In genomic region chr12:52258335-52258901, GRCh38 we compare ENCODE assay signal across 15 cellular contexts. TPM values are rescaled to one million over a fixed set of nuclear protein-coding genes. Genes with fewer than 3 reads are reported as not detected.
DNase-seq lines count a peak whose midpoint lies in the region; ATAC-seq and TF ChIP-seq lines count a peak whose summit lies in the region.
"Had no signal": no experiment of that assay in that cellular context is flagged by ENCODE, and none has a peak within 500 bp of the region (broad histone marks: within the 10 kb centered on the region; RNA-seq: fewer than 3 reads in every experiment).

No MANE protein-coding gene starts in this region.

- no peaks in the 10 kb centered on the region for H3K79me1 ChIP-seq in mesenchymal stem cell (replicated peaks; ENCODE audit: low read length, poor library complexity, severe bottlenecking)

- H3K4ac ChIP-seq in mesenchymal stem cell (ENCODE audit: low read depth in 1 of 2, low read length in 2 of 2) = no peak overlapping the region

- H2BK5ac ChIP-seq in mesenchymal stem cell (ENCODE audit: low read depth, low read length, poor library complexity, severe bottlenecking) = no peak overlapping the region

- no peak overlapping the region for H3K14ac ChIP-seq in mesenchymal stem cell (ENCODE audit: low read length in 2 of 2)

- H3K18ac ChIP-seq in mesenchymal stem cell (ENCODE audit: low read depth in 1 of 2, low read length in 2 of 2) = no peak overlapping the region

- ATAC-seq in Right ventricle myocardium superior (ENCODE audit: poor library complexity) (no peak), upper lobe of right lung (peak; percentile 34), HG03565 (IDR thresholded peaks at IDR 0.05; ENCODE audit: unreplicated experiment) (no peak), GM21367 (IDR thresholded peaks at IDR 0.05; ENCODE audit: unreplicated experiment) (no peak)

- H2BK12ac ChIP-seq in mesenchymal stem cell (ENCODE audit: low read length in 2 of 2) = no peak overlapping the region

- no peaks in the 10 kb centered on the region for H3K4me1 ChIP-seq in cardiac muscle cell (ENCODE audit: low read depth)
- peaks cover 14% of the 10 kb centered on the region for H3K4me1 ChIP-seq in mesenchymal stem cell (ENCODE audit: control insufficient read depth, insufficient read depth, low read depth, low read length)
- peaks cover 8% of the 10 kb centered on the region for H3K4me1 ChIP-seq in upper lobe of right lung

- H4K91ac ChIP-seq in mesenchymal stem cell (ENCODE audit: low read length) = no peak overlapping the region

- H3K4me2 ChIP-seq in mesenchymal stem cell (ENCODE audit: low read length, poor library complexity, severe bottlenecking) = peak overlapping the region; percentile 17
- H3K4me2 ChIP-seq: KMS-11 had no signal

- H4K8ac ChIP-seq in mesenchymal stem cell (ENCODE audit: low read length) = no peak overlapping the region

- no peak overlapping the region for H3K27ac ChIP-seq in cardiac muscle cell
- H3K27ac ChIP-seq in mesenchymal stem cell (ENCODE audit: low read length, poor library complexity, severe bottlenecking) = no peak overlapping the region
- no peak overlapping the region for H3K27ac ChIP-seq in upper lobe of right lung
- H3K27ac ChIP-seq: KMS-11, pancreas had no signal

- no peak overlapping the region for H2BK120ac ChIP-seq in mesenchymal stem cell (ENCODE audit: low read depth, low read length)

- H3K27me3 ChIP-seq in cardiac muscle cell (peaks cover 82% of the 10 kb centered on the region), mesenchymal stem cell (ENCODE audit: control insufficient read depth in 1 of 2, insufficient read depth in 1 of 2, low read length in 2 of 2) (peaks cover 6 to 100% of the 10 kb centered on the region in 2 experiments), upper lobe of right lung (peaks cover 38% of the 10 kb centered on the region)
- H3K27me3 ChIP-seq: pancreas had no signal

- peak; percentile 41 to 60 for DNase-seq in cardiac muscle cell (ENCODE audit: low read depth in 1 of 2, low spot score in 1 of 2)
- DNase-seq in Right ventricle myocardium superior = no peak
- peak; percentile 25 for DNase-seq in fibroblast of gingiva (ENCODE audit: low read depth)
- DNase-seq in mesenchymal stem cell = no peak
- peak; percentile 66 for DNase-seq in upper lobe of right lung
- DNase-seq in anterior cingulate cortex (lab: John Stamatoyannopoulos, UW) = no peak
- DNase-seq: activated B cell treated with CpG ODN at 0.5 μM for 24 hours, cortex of kidney, DMS79 treated with DMSO at 0.1 percent for 48 hours had no signal

- intact Hi-C loops in Right ventricle myocardium superior (cut with DNase I) (no loop called here), upper lobe of right lung (cut with DNase I) (no loop called here)

- H3K9me3 ChIP-seq in cardiac muscle cell (ENCODE audit: low read depth) (no peaks in the 10 kb centered on the region), mesenchymal stem cell (ENCODE audit: control insufficient read depth, low read length) (no peaks in the 10 kb centered on the region), upper lobe of right lung (no peaks in the 10 kb centered on the region)
- H3K9me3 ChIP-seq: pancreas had no signal

- no peak overlapping the region for H2BK15ac ChIP-seq in mesenchymal stem cell (ENCODE audit: low read depth, poor library complexity, severe bottlenecking)

- no peak overlapping the region for H3K9ac ChIP-seq in mesenchymal stem cell (ENCODE audit: low read length)
- H3K9ac ChIP-seq: KMS-11 had no signal

- H3K23ac ChIP-seq in mesenchymal stem cell (ENCODE audit: low read length in 2 of 2) = no peak overlapping the region

- H3K4me3 ChIP-seq in cardiac muscle cell (no peak overlapping the region), mesenchymal stem cell (ENCODE audit: insufficient read depth in 1 of 2, low read depth in 1 of 2, low read length in 2 of 2) (no peak overlapping the region), upper lobe of right lung (no peak overlapping the region)
- H3K4me3 ChIP-seq: pancreas had no signal

- TF ChIP-seq CTCF in cardiac muscle cell (IDR thresholded peaks at IDR 0.05; ENCODE audit: low read depth, low read length) = peak; percentile 25
- TF ChIP-seq CTCF in upper lobe of right lung (IDR thresholded peaks at IDR 0.05) = no peak

- 36% methylated on average over 64 of the region's 72 CpGs for WGBS in mesenchymal stem cell

- H3K36me3 ChIP-seq in cardiac muscle cell (no peaks in the 10 kb centered on the region), mesenchymal stem cell (ENCODE audit: control insufficient read depth in 1 of 2, insufficient read depth in 2 of 2, low read depth in 1 of 2, low read length in 2 of 2) (no peaks in the 10 kb centered on the region), upper lobe of right lung (no peaks in the 10 kb centered on the region)
- H3K36me3 ChIP-seq: pancreas had no signal

- no peak overlapping the region for H2AK5ac ChIP-seq in mesenchymal stem cell (ENCODE audit: low read length, severe bottlenecking)

- H2AFZ ChIP-seq in mesenchymal stem cell (ENCODE audit: low read depth, low read length) = no peak overlapping the region

RNA-seq across cellular contexts. Expression of gene KRT86, which starts 16.0 kb away (rescaled TPM):
- total RNA-seq in cardiac muscle cell = 0.14 TPM in 1 of 2 replicates, not detected in the other
- 0.35 TPM in 1 of 2 replicates, not detected in the other for polyA plus RNA-seq in cardiac muscle cell
- total RNA-seq in Right ventricle myocardium superior = not detected
- 0.01 TPM for polyA plus RNA-seq in mesenchymal stem cell (2013, experiment 1 of 2)
- not detected for polyA plus RNA-seq in mesenchymal stem cell (2013, experiment 2 of 2)
- 1.1 TPM for total RNA-seq in upper lobe of right lung
- total RNA-seq: activated B cell treated with CpG ODN at 0.5 μM for 24 hours had no signal

RNA-seq across cellular contexts. Expression of gene KRT7, which starts 25.4 kb away (rescaled TPM):
- total RNA-seq in cardiac muscle cell = 0.21 and 0.36 TPM in 2 replicates
- 0.50 TPM in 1 of 2 replicates, not detected in the other for polyA plus RNA-seq in cardiac muscle cell
- total RNA-seq in Right ventricle myocardium superior = 0.59 TPM
- polyA plus RNA-seq in mesenchymal stem cell (2013, experiment 1 of 2) = 5.1 TPM
- 5.7 TPM for polyA plus RNA-seq in mesenchymal stem cell (2013, experiment 2 of 2)
- total RNA-seq in upper lobe of right lung = 664 TPM

RNA-seq across cellular contexts. Expression of gene KRT81, which starts 32.9 kb away (rescaled TPM):
- total RNA-seq in cardiac muscle cell (not detected in 2 replicates), Right ventricle myocardium superior (not detected), upper lobe of right lung (not detected)
- not detected in 2 replicates for polyA plus RNA-seq in cardiac muscle cell
- polyA plus RNA-seq in mesenchymal stem cell (2013, experiment 1 of 2) = not detected
- polyA plus RNA-seq in mesenchymal stem cell (2013, experiment 2 of 2) = not detected
- total RNA-seq: activated B cell treated with CpG ODN at 0.5 μM for 24 hours; activated T-helper 1 cell treated with anti-CD3 and anti-CD28 coated beads, Interleukin-12 subunit alpha, Interleukin-12 subunit beta, Interleukin-2, Interleukin-4 antibody, amounts not matched to agents 30 ng/mL and 10 ng/mL and 1 ng/mL, durations not matched to agents 14 hours and 24 hours and 36 hours; ureter had no signal

Comparison
In these comparisons a context has a peak if more than half of its experiments do, and no peak if none do; other contexts are left out.
1. DNase-seq: peak in cardiac muscle cell (2 of 2), fibroblast of gingiva (single experiment) and upper lobe of right lung (single experiment); none in Right ventricle myocardium superior (single experiment), mesenchymal stem cell (single experiment) and anterior cingulate cortex (0 of 58).
2. RNA of gene KRT7, which starts 25.4 kb away (total RNA-seq): 664 TPM in upper lobe of right lung (single experiment); 0.59 TPM in Right ventricle myocardium superior (single experiment) and 0.21 to 0.36 TPM in cardiac muscle cell; every median in the first group is over 100 times any median in the second.